In genomic region chr3:133717424-133717823, GRCh38 we compare ENCODE assay signal across 6 cellular contexts.
"Had no signal": no experiment of that assay in that cellular context is flagged by ENCODE, and none has a peak within 500 bp of the region (broad histone marks: within the 10 kb centered on the region; RNA-seq: fewer than 3 reads in every experiment).

No MANE protein-coding gene starts in this region.

- DNase-seq: activated naive CD4-positive, alpha-beta T cell treated with Interleukin-2 at 50 U/mL for 16 hours; activated T-cell treated with anti-CD3 and anti-CD28 coated beads for 4 hours; erythroblast; psoas muscle; stimulated activated CD4-positive, alpha-beta T cell treated with anti-CD3 and anti-CD28 coated beads, Interleukin-1b, Interleukin-23, amount 100 ng/mL, for 48 hours; tibial artery had no signal
